In genomic region chr6:33312361-33313104, GRCh38 we compare ENCODE assay signal across 8 cellular contexts. TPM values are rescaled to one million over a fixed set of nuclear protein-coding genes. Genes with fewer than 3 reads are reported as not detected.
DNase-seq lines count a peak whose midpoint lies in the region; ATAC-seq, FAIRE-seq and TF ChIP-seq lines count a peak whose summit lies in the region.

No MANE protein-coding gene starts in this region.

- H3K9me3 ChIP-seq in right lobe of liver, result no peaks in the 10 kb centered on the region

- peak overlapping the region; percentile 94 to 99 (median 97) for H3K27ac ChIP-seq in right lobe of liver

- peaks cover 0 to 4% (median 0%) of the 10 kb centered on the region in 4 donors for H3K36me3 ChIP-seq in right lobe of liver

- no peak for TF ChIP-seq POLR2A in right lobe of liver (IDR thresholded peaks at IDR 0.05)

- TF ChIP-seq CTCF in D721Med (IDR thresholded peaks at IDR 0.05; ENCODE audit: insufficient read depth, missing control alignments) (no peak), right lobe of liver (IDR thresholded peaks at IDR 0.05) (no peak)

- FAIRE-seq in D721Med (lab: Jason Lieb, UNC), result no peak

- H3K4me3 ChIP-seq in right lobe of liver, result peak overlapping the region; percentile 79 to 93 (median 85)

- 1% methylated on average over 20 of the region's 29 CpGs for WGBS in right lobe of liver (ENCODE audit: insufficient coverage, low coverage, low lambda C conversion rate, missing lambda C conversion rate)

- H3K27me3 ChIP-seq in right lobe of liver, result no peaks in the 10 kb centered on the region

- peak; percentile 68 for DNase-seq in D721Med (ENCODE audit: insufficient read length, low spot score)
- DNase-seq in NCI-H510A treated with DMSO at 0.1 percent for 48 hours (lab: John Stamatoyannopoulos, UW), result peak; percentile 86
- peak; percentile 46 to 76 for DNase-seq in activated CD4-positive, alpha-beta T cell treated with anti-CD3 and anti-CD28 coated beads, Interleukin-2, amount 50 U/mL, for 24 hours (ENCODE audit: low read depth in 1 of 2, low spot score in 1 of 2)
- peak; percentile 40 for DNase-seq in dedifferentiated amniotic fluid mesenchymal stem cell (ENCODE audit: extremely low spot score)
- peak; percentile 78 to 84 (median 82) for DNase-seq in right lobe of liver
- DNase-seq in stimulated activated CD4-positive, alpha-beta T cell treated with anti-CD3 and anti-CD28 coated beads, Interleukin-4, amount 100 ng/mL, for 24 hours, result peak; percentile 85

- intact Hi-C loops in right lobe of liver (cut with DNase I), result no loop called here

- ATAC-seq in HG02870 (IDR thresholded peaks at IDR 0.05; ENCODE audit: unreplicated experiment) (peak; percentile 33), right lobe of liver (peak; percentile 60 to 68 (median 63)), GM19467 (IDR thresholded peaks at IDR 0.05; ENCODE audit: unreplicated experiment) (no peak)

- peaks cover 0 to 29% (median 0%) of the 10 kb centered on the region in 4 donors for H3K4me1 ChIP-seq in right lobe of liver

RNA-seq across cellular contexts. Expression of gene TAPBP, which starts 1.3 kb away (rescaled TPM):
- total RNA-seq in right lobe of liver, result 100 to 1,000 TPM in 5 of 6 experiments, 10 to 100 TPM in 1; 89.2 to 140 (median 124) TPM

RNA-seq across cellular contexts. Expression of gene ZBTB22, which starts 5.0 kb away (rescaled TPM):
- 1 to 10 TPM; 2.9 to 6.8 (median 4.9) TPM for total RNA-seq in right lobe of liver

RNA-seq across cellular contexts. Expression of gene DAXX, which starts 10.2 kb away (rescaled TPM):
- total RNA-seq in right lobe of liver, result 10 to 100 TPM; 11.3 to 28.8 (median 19.5) TPM

RNA-seq across cellular contexts. Expression of gene RGL2, which starts 13.8 kb away (rescaled TPM):
- 10 to 100 TPM; 15.1 to 30.6 (median 23.3) TPM for total RNA-seq in right lobe of liver

RNA-seq across cellular contexts. Expression of gene PFDN6, which starts 23.1 kb away (rescaled TPM):
- total RNA-seq in right lobe of liver, result 10 to 100 TPM; 23.8 to 35.2 (median 27.5) TPM
